ENCODE assay signal across 19 cellular contexts in the genomic region with DNA sequence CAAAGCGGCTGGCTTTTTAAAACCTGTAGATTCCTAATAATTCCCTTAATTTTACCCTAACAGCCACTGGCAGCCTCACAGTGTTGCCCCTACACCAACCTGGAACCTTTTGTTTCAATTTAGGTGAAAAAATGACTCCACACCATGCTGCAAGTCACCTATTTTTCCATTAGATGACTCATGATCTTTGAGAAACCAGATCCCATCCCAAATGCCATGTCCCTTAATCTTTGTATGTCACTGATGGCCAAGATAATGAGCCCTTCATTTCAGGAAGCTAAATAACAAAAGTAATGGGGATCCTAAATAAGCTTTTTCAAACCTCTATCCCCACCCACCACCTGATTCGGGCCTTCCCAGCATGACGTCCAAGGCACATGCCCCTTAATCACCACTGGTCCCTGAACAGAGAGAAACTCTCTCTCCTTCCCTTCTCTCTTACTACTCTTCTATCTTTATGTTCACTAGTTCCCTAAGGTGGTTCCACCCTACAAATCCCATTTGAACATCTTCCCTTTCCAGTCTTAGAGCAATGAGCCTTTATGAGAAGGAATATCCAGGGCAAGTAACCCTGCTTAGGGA. TPM values are rescaled to one million over a fixed set of nuclear protein-coding genes. Genes with fewer than 3 reads are reported as not detected.
DNase-seq lines count a peak whose midpoint lies in the region; ATAC-seq, FAIRE-seq and TF ChIP-seq lines count a peak whose summit lies in the region.
"Had no signal": no experiment of that assay in that cellular context is flagged by ENCODE, and none has a peak within 500 bp of the region (broad histone marks: within the 10 kb centered on the region; RNA-seq: fewer than 3 reads in every experiment).

No MANE protein-coding gene starts in this region.

- H3K9me3 ChIP-seq in H9 (ENCODE audit: control insufficient read depth, low read depth, low read length) = no peaks in the 10 kb centered on the region
- no peaks in the 10 kb centered on the region for H3K9me3 ChIP-seq in OCI-LY7 (ENCODE audit: low read length)
- H3K9me3 ChIP-seq in psoas muscle = no peaks in the 10 kb centered on the region
- H3K9me3 ChIP-seq in kidney (ENCODE audit: control insufficient read depth in 1 of 2, low read length in 2 of 2) = no peaks in the 10 kb centered on the region

- no peak overlapping the region for H3K23ac ChIP-seq in H9 (ENCODE audit: insufficient read length, low read depth, low read length)

- H2BK15ac ChIP-seq in H9 (ENCODE audit: low read depth, low read length) = no peak overlapping the region

- no peak overlapping the region for H4K91ac ChIP-seq in H9 (ENCODE audit: insufficient read length, low read depth, low read length)

- H3K23me2 ChIP-seq in H9 (ENCODE audit: insufficient read length, low read depth, low read length, poor library complexity, severe bottlenecking) = no peaks in the 10 kb centered on the region

- TF ChIP-seq CTCF in H9 (conservative IDR thresholded peaks at IDR 0.05) = no peak
- no peak for TF ChIP-seq CTCF in OCI-LY7 (conservative IDR thresholded peaks at IDR 0.05; ENCODE audit: low read length)
- no peak for TF ChIP-seq CTCF in glutamatergic neuron (IDR thresholded peaks at IDR 0.05; ENCODE audit: partially characterized antibody, unreplicated experiment)
- no peak for TF ChIP-seq CTCF in psoas muscle (IDR thresholded peaks at IDR 0.05)
- TF ChIP-seq CTCF in osteocyte (IDR thresholded peaks at IDR 0.05) = no peak
- no peak for TF ChIP-seq CTCF in kidney (IDR thresholded peaks at IDR 0.05; ENCODE audit: borderline replicate concordance, extremely low read depth, insufficient read depth)

- H4K20me1 ChIP-seq in H9 (ENCODE audit: control insufficient read depth, insufficient read depth, insufficient read length) = no peaks in the 10 kb centered on the region
- no peaks in the 10 kb centered on the region for H4K20me1 ChIP-seq in OCI-LY7 (ENCODE audit: insufficient read depth, low read length)

- H3K4me3 Mint-ChIP-seq in H9 = no peak overlapping the region
- H3K4me3 Mint-ChIP-seq in glutamatergic neuron (ENCODE audit: unreplicated experiment) = peak overlapping the region; percentile 1
- H3K4me3 Mint-ChIP-seq in osteocyte (ENCODE audit: unreplicated experiment) = no peak overlapping the region
- H3K4me3 Mint-ChIP-seq: CD4-positive, alpha-beta T cell had no signal

- H3K27ac Mint-ChIP-seq in H9 = peak overlapping the region in 2 of 3 experiments; percentile 46 to 78; a peak in 2 of 7 replicates
- H3K27ac Mint-ChIP-seq in glutamatergic neuron (ENCODE audit: unreplicated experiment) = peak overlapping the region; percentile 52
- H3K27ac Mint-ChIP-seq in osteocyte (ENCODE audit: unreplicated experiment) = no peak overlapping the region
- H3K27ac Mint-ChIP-seq: CD4-positive, alpha-beta T cell had no signal

- H3T11ph ChIP-seq in H9 (ENCODE audit: low read length) = no peak overlapping the region

- no peaks in the 10 kb centered on the region for H3K27me3 Mint-ChIP-seq in H9 (ENCODE audit: low read depth)
- peaks cover 9% of the 10 kb centered on the region for H3K27me3 Mint-ChIP-seq in glutamatergic neuron (ENCODE audit: unreplicated experiment)
- no peaks in the 10 kb centered on the region for H3K27me3 Mint-ChIP-seq in osteocyte (ENCODE audit: unreplicated experiment)

- peaks cover 36% of the 10 kb centered on the region; the same call in 1 of the 2 replicates for H3K79me2 ChIP-seq in H9 (ENCODE audit: insufficient read depth, low read length)
- H3K79me2 ChIP-seq in OCI-LY7 (ENCODE audit: insufficient read depth, low read depth, low read length) = peaks cover 100% of the 10 kb centered on the region

- H2BK5ac ChIP-seq in H9 (ENCODE audit: insufficient read length, low read length) = no peak overlapping the region

- no peak overlapping the region for H2BK20ac ChIP-seq in H9 (ENCODE audit: low read depth, low read length, poor library complexity, severe bottlenecking)

- H3K36me3 ChIP-seq in OCI-LY7 (ENCODE audit: insufficient read depth, low read length) (peaks cover 11% of the 10 kb centered on the region), psoas muscle (ENCODE audit: insufficient read depth in 1 of 2, low read depth in 1 of 2) (no peaks in the 10 kb centered on the region), kidney (ENCODE audit: control insufficient read depth in 1 of 2, insufficient read depth in 2 of 2, low read length in 2 of 2) (no peaks in the 10 kb centered on the region)

- no peak for DNase-seq in H9
- no peak for DNase-seq in OCI-LY7 (ENCODE audit: low spot score)
- DNase-seq in glutamatergic neuron = no peak
- no peak for DNase-seq in psoas muscle
- DNase-seq in HPDE6-E6E7 (ENCODE audit: extremely low spot score) = no peak
- DNase-seq in osteocyte (ENCODE audit: extremely low spot score, unreplicated experiment) = no peak
- no peak for DNase-seq in MV-4-11 (lab: John Stamatoyannopoulos, UW)
- DNase-seq in kidney = no peak
- DNase-seq: ACHN; AML-193; CD4-positive, alpha-beta T cell; DMS79; HCEC 1CT; IMR-90; NCI-H1436; NCI-H2081 treated with DMSO at 0.1 percent for 48 hours; NCI-H510A treated with DMSO at 0.1 percent for 48 hours; SHP77 treated with DMSO at 0.1 percent for 48 hours had no signal

- no peak overlapping the region for H3K18ac ChIP-seq in H9 (ENCODE audit: insufficient read length, low read depth, low read length)

- no peak overlapping the region for H3K9ac ChIP-seq in H9 (ENCODE audit: extremely low read depth, insufficient read length, low read length)
- no peak overlapping the region for H3K9ac ChIP-seq in kidney (ENCODE audit: low read length in 2 of 2)

- POLR2A ChIA-PET in OCI-LY7 (lab: Charles Lee) = interaction anchor here (0.8 to 10.5 kb wide), 8 partner anchors 10 to 683 kb away, joined by 3 to 121 read pairs (median 3); no protein-coding TSS in a partner anchor

- H3K27me3 ChIP-seq in H9 (ENCODE audit: insufficient read depth, low read length) (no peaks in the 10 kb centered on the region), psoas muscle (ENCODE audit: insufficient read depth in 3 of 3, low read length in 2 of 3) (no peaks in the 10 kb centered on the region)

- no peak overlapping the region for H4K5ac ChIP-seq in H9 (ENCODE audit: insufficient read length, low read depth, low read length)

- H3K4ac ChIP-seq in H9 (ENCODE audit: low read depth, low read length) = no peak overlapping the region

- CTCF ChIA-PET in OCI-LY7 (lab: Charles Lee; ENCODE audit: unreplicated experiment) = interaction anchor here (0.9 to 1.2 kb wide), 3 partner anchors 12 to 137 kb away, joined by 3 to 5 read pairs (median 3); no protein-coding TSS in a partner anchor

- H3K4me3 ChIP-seq in OCI-LY7 (ENCODE audit: low read depth, low read length, poor library complexity, severe bottlenecking) (peak overlapping the region; percentile 35), psoas muscle (no peak overlapping the region), kidney (ENCODE audit: low read length in 2 of 2) (no peak overlapping the region)

- no peak overlapping the region for H3K56ac ChIP-seq in H9 (ENCODE audit: insufficient read length, low read depth, low read length)

- H3K4me2 ChIP-seq in H9 (ENCODE audit: insufficient read depth, insufficient read length, low read length) = no peak overlapping the region
- peak overlapping the region; percentile 69 for H3K4me2 ChIP-seq in OCI-LY7 (ENCODE audit: low read length)

- H3K79me1 ChIP-seq in H9 (ENCODE audit: insufficient read depth, low read depth, low read length, poor library complexity, severe bottlenecking) = peaks cover 16% of the 10 kb centered on the region

- no peak overlapping the region for H4K8ac ChIP-seq in H9 (replicated peaks; ENCODE audit: insufficient read length, low read depth, low read length)

- H2AK5ac ChIP-seq in H9 (ENCODE audit: insufficient read length, low read length) = no peak overlapping the region

- no peak overlapping the region for H3K14ac ChIP-seq in H9 (ENCODE audit: insufficient read depth, low read length)

- H2AFZ ChIP-seq in H9 (ENCODE audit: low read length) = no peak overlapping the region
- no peak overlapping the region for H2AFZ ChIP-seq in OCI-LY7 (ENCODE audit: low read length)

- no peaks in the 10 kb centered on the region for H3K9me2 ChIP-seq in OCI-LY7 (ENCODE audit: insufficient read depth, low read length)

- BruUV-seq in OCI-LY7 (replicated peaks; lab: Mats Ljungman, UMichigan) = no TSS peak

- H3K4me1 Mint-ChIP-seq in H9 = peaks cover 60 to 68% of the 10 kb centered on the region in 2 experiments
- H3K4me1 Mint-ChIP-seq in glutamatergic neuron (ENCODE audit: low read depth, unreplicated experiment) = peaks cover 60% of the 10 kb centered on the region
- H3K4me1 Mint-ChIP-seq in osteocyte (ENCODE audit: unreplicated experiment) = peaks cover 46% of the 10 kb centered on the region

- WGBS in H9 (ENCODE audit: extremely low coverage, insufficient read length, low lambda C conversion rate) = no CpG with 5 or more reads among the region's 3 CpGs
- 87 to 93% (median 92%) methylated on average over 3 of the region's 3 CpGs for WGBS in psoas muscle, 3 donors

- peaks cover 0 to 21% (median 4%) of the 10 kb centered on the region in 3 experiments; a peak in 5 of 7 replicates for H3K36me3 Mint-ChIP-seq in H9 (ENCODE audit: insufficient read depth in 1 of 3, low read depth in 3 of 3)
- H3K36me3 Mint-ChIP-seq in glutamatergic neuron (ENCODE audit: unreplicated experiment) = no peaks in the 10 kb centered on the region
- peaks cover 11% of the 10 kb centered on the region for H3K36me3 Mint-ChIP-seq in osteocyte (ENCODE audit: unreplicated experiment)

- no peak for FAIRE-seq in kidney (lab: Jason Lieb, UNC)
- FAIRE-seq: RCC 7860 had no signal

- no peak overlapping the region for H2BK120ac ChIP-seq in H9 (ENCODE audit: low read depth, low read length, poor library complexity, severe bottlenecking)

- H3K4me1 ChIP-seq in H9 (ENCODE audit: insufficient read depth, low read length) = peaks cover 2% of the 10 kb centered on the region; the same call in 1 of the 2 replicates
- H3K4me1 ChIP-seq in OCI-LY7 (ENCODE audit: insufficient read depth, low read length, poor library complexity, severe bottlenecking) = peaks cover 84% of the 10 kb centered on the region
- H3K4me1 ChIP-seq in psoas muscle = peaks cover 37% of the 10 kb centered on the region
- H3K4me1 ChIP-seq in kidney (ENCODE audit: control insufficient read depth in 1 of 2, insufficient read depth in 1 of 2, low read depth in 1 of 2, low read length in 2 of 2) = peaks cover under 1 to 13% of the 10 kb centered on the region in 2 donors

- H3K9me3 Mint-ChIP-seq in H9 (no peaks in the 10 kb centered on the region), glutamatergic neuron (ENCODE audit: unreplicated experiment) (peaks cover 11% of the 10 kb centered on the region), osteocyte (ENCODE audit: unreplicated experiment) (no peaks in the 10 kb centered on the region)
- H3K9me3 Mint-ChIP-seq: CD4-positive, alpha-beta T cell had no signal

- H3K27ac ChIP-seq in H9 (ENCODE audit: insufficient read length, low read depth, low read length) (no peak overlapping the region), OCI-LY7 (ENCODE audit: low read depth, low read length, poor library complexity, severe bottlenecking) (peak overlapping the region; percentile 53), psoas muscle (no peak overlapping the region), kidney (ENCODE audit: low read depth in 2 of 2, low read length in 2 of 2) (no peak overlapping the region)

- H2BK12ac ChIP-seq in H9 (ENCODE audit: insufficient read length, low read depth, low read length) = no peak overlapping the region

- intact Hi-C loops in OCI-LY7 (cut with micrococcal nuclease; ENCODE audit: unreplicated experiment) = no loop called here
- intact Hi-C loops in psoas muscle (cut with DNase I) = no loop called here
- intact Hi-C loops in kidney (cut with DNase I) = no loop called here

- peak in 3 of 4 donors; percentile 24 to 60 (median 26) for ATAC-seq in psoas muscle

RNA-seq across cellular contexts. Expression of a gene that starts 33.6 kb away (rescaled TPM):
- total RNA-seq in H9 (2021) (63.7 and 67.0 TPM in 2 replicates), OCI-LY7 (2022) (58.8 and 61.4 TPM in 2 replicates), glutamatergic neuron (ENCODE audit: unreplicated experiment) (161 TPM), psoas muscle (10 to 100 TPM in 2 of 4 donors, 1 to 10 TPM in 2; 7.3 to 11.7 (median 10.3) TPM), osteocyte (64.4 and 65.6 TPM in 2 replicates), kidney (35.8 TPM)
- 22.6 and 25.7 TPM in 2 replicates for total RNA-seq in OCI-LY7 (2014; rRNA removed; shearing (Covaris generic))
- polyA plus RNA-seq in psoas muscle (1 to 10 TPM; 1.6 to 9.8 (median 3.3) TPM), kidney (ENCODE audit: insufficient read depth, low read depth, low replicate concordance) (5.9 TPM)
